ENCODE assay signal across 8 cellular contexts in genomic region chr22:49853981-49854791, GRCh38. TPM values are rescaled to one million over a fixed set of nuclear protein-coding genes. Genes with fewer than 3 reads are reported as not detected.
DNase-seq lines count a peak whose midpoint lies in the region; ATAC-seq and TF ChIP-seq lines count a peak whose summit lies in the region.

No MANE protein-coding gene starts in this region.

- peak overlapping the region in 2 of 3 experiments; percentile 28 to 86; a peak in 1 of 7 replicates for H3K27ac Mint-ChIP-seq in H9
- H3K27ac Mint-ChIP-seq in activated naive CD8-positive, alpha-beta T cell treated with anti-CD3 and anti-CD28 coated beads, Interleukin-2, amount 50 U/mL, for 24 hours = peak overlapping the region; percentile 93

- no peak overlapping the region for H2BK5ac ChIP-seq in H9 (ENCODE audit: insufficient read length, low read length)

- no CpG with 5 or more reads among the region's 99 CpGs for WGBS in H9 (ENCODE audit: extremely low coverage, insufficient read length, low lambda C conversion rate)

- no peak for TF ChIP-seq CTCF in H9 (conservative IDR thresholded peaks at IDR 0.05)

- peaks cover 0 to 5% (median 4%) of the 10 kb centered on the region in 3 experiments; a peak in 5 of 7 replicates for H3K36me3 Mint-ChIP-seq in H9 (ENCODE audit: insufficient read depth in 1 of 3, low read depth in 3 of 3)
- peaks cover 4% of the 10 kb centered on the region for H3K36me3 Mint-ChIP-seq in activated naive CD8-positive, alpha-beta T cell treated with anti-CD3 and anti-CD28 coated beads, Interleukin-2, amount 50 U/mL, for 24 hours (ENCODE audit: low read depth)

- no peak overlapping the region for H3K18ac ChIP-seq in H9 (ENCODE audit: insufficient read length, low read depth, low read length)

- peak overlapping the region; percentile 88 to 97 for H3K4me3 Mint-ChIP-seq in H9
- H3K4me3 Mint-ChIP-seq in activated naive CD8-positive, alpha-beta T cell treated with anti-CD3 and anti-CD28 coated beads, Interleukin-2, amount 50 U/mL, for 24 hours = peak overlapping the region; percentile 96

- H4K5ac ChIP-seq in H9 (ENCODE audit: insufficient read length, low read depth, low read length) = no peak overlapping the region

- no peak overlapping the region for H2BK15ac ChIP-seq in H9 (ENCODE audit: low read depth, low read length)

- H2BK120ac ChIP-seq in H9 (ENCODE audit: low read depth, low read length, poor library complexity, severe bottlenecking) = no peak overlapping the region

- H3K9me3 Mint-ChIP-seq in H9 = no peaks in the 10 kb centered on the region
- no peaks in the 10 kb centered on the region for H3K9me3 Mint-ChIP-seq in activated naive CD8-positive, alpha-beta T cell treated with anti-CD3 and anti-CD28 coated beads, Interleukin-2, amount 50 U/mL, for 24 hours

- H3K36me3 ChIP-seq in MG63 (0 out of 2 replicates have a peak, but pooled peaks cover 2% of the 10 kb centered on the region), skeletal muscle satellite cell (ENCODE audit: insufficient read depth, low read length) (peaks cover 13% of the 10 kb centered on the region)

- no peak overlapping the region for H2AK5ac ChIP-seq in H9 (ENCODE audit: insufficient read length, low read length)

- H2AFZ ChIP-seq in H9 (ENCODE audit: low read length) = no peak overlapping the region

- ATAC-seq in activated naive CD8-positive, alpha-beta T cell treated with anti-CD3 and anti-CD28 coated beads, Interleukin-2, amount 50 U/mL, for 24 hours = peak; percentile 21
- no peak for ATAC-seq in GM18870 (IDR thresholded peaks at IDR 0.05; ENCODE audit: unreplicated experiment)

- H3K27me3 ChIP-seq in H9 (ENCODE audit: insufficient read depth, low read length) = peaks cover 28% of the 10 kb centered on the region
- peaks cover 9% of the 10 kb centered on the region for H3K27me3 ChIP-seq in MG63
- peaks cover 22% of the 10 kb centered on the region for H3K27me3 ChIP-seq in skeletal muscle satellite cell (ENCODE audit: control insufficient read depth, insufficient read depth, low read length)

- H3T11ph ChIP-seq in H9 (ENCODE audit: low read length) = no peak overlapping the region

- H3K9me3 ChIP-seq in H9 (ENCODE audit: control insufficient read depth, low read depth, low read length) (no peaks in the 10 kb centered on the region), MG63 (no peaks in the 10 kb centered on the region), skeletal muscle satellite cell (replicated peaks; ENCODE audit: low read length) (no peaks in the 10 kb centered on the region)

- peaks cover 4% of the 10 kb centered on the region for H4K20me1 ChIP-seq in H9 (ENCODE audit: control insufficient read depth, insufficient read depth, insufficient read length)

- peaks cover 16% of the 10 kb centered on the region for H3K79me1 ChIP-seq in H9 (ENCODE audit: insufficient read depth, low read depth, low read length, poor library complexity, severe bottlenecking)

- H3K4ac ChIP-seq in H9 (ENCODE audit: low read depth, low read length) = no peak overlapping the region

- peaks cover 37% of the 10 kb centered on the region for H3K27me3 Mint-ChIP-seq in H9 (ENCODE audit: low read depth)
- H3K27me3 Mint-ChIP-seq in activated naive CD8-positive, alpha-beta T cell treated with anti-CD3 and anti-CD28 coated beads, Interleukin-2, amount 50 U/mL, for 24 hours = peaks cover 19% of the 10 kb centered on the region

- H2BK20ac ChIP-seq in H9 (ENCODE audit: low read depth, low read length, poor library complexity, severe bottlenecking) = no peak overlapping the region

- peak overlapping the region; percentile 63 for H3K9ac ChIP-seq in H9 (ENCODE audit: extremely low read depth, insufficient read length, low read length)
- peak overlapping the region; percentile 83 for H3K9ac ChIP-seq in skeletal muscle satellite cell (ENCODE audit: low read depth, low read length)

- H4K91ac ChIP-seq in H9 (ENCODE audit: insufficient read length, low read depth, low read length) = no peak overlapping the region

- peak overlapping the region; percentile 75; the same call in 1 of the 2 replicates for H3K14ac ChIP-seq in H9 (ENCODE audit: insufficient read depth, low read length)

- H3K79me2 ChIP-seq in H9 (ENCODE audit: insufficient read depth, low read length) = peaks cover 30% of the 10 kb centered on the region; the same call in 1 of the 2 replicates

- H3K56ac ChIP-seq in H9 (ENCODE audit: insufficient read length, low read depth, low read length) = no peak overlapping the region

- no peak overlapping the region for H3K27ac ChIP-seq in H9 (ENCODE audit: insufficient read length, low read depth, low read length)

- H3K4me3 ChIP-seq in MG63 (peak overlapping the region; percentile 66), iPS-11a (ENCODE audit: low read depth, low read length) (peak overlapping the region; percentile 85), skeletal muscle satellite cell (ENCODE audit: low read length) (peak overlapping the region; percentile 78)

- H3K4me2 ChIP-seq in H9 (ENCODE audit: insufficient read depth, insufficient read length, low read length) (peak overlapping the region; percentile 93), skeletal muscle satellite cell (ENCODE audit: low read length) (peak overlapping the region; percentile 85)

- H3K4me1 ChIP-seq in H9 (ENCODE audit: insufficient read depth, low read length) (peaks cover 5% of the 10 kb centered on the region; the same call in 1 of the 2 replicates), skeletal muscle satellite cell (ENCODE audit: control insufficient read depth, insufficient read depth, low read length) (peaks cover 27% of the 10 kb centered on the region)

- no peak overlapping the region for H4K8ac ChIP-seq in H9 (replicated peaks; ENCODE audit: insufficient read length, low read depth, low read length)

- peaks cover 17% of the 10 kb centered on the region for H3K23me2 ChIP-seq in H9 (ENCODE audit: insufficient read length, low read depth, low read length, poor library complexity, severe bottlenecking)

- H2BK12ac ChIP-seq in H9 (ENCODE audit: insufficient read length, low read depth, low read length) = no peak overlapping the region

- no peak overlapping the region for H3K23ac ChIP-seq in H9 (ENCODE audit: insufficient read length, low read depth, low read length)

- H3K4me1 Mint-ChIP-seq in H9 = peaks cover 25 to 32% of the 10 kb centered on the region in 2 experiments
- peaks cover 45% of the 10 kb centered on the region for H3K4me1 Mint-ChIP-seq in activated naive CD8-positive, alpha-beta T cell treated with anti-CD3 and anti-CD28 coated beads, Interleukin-2, amount 50 U/mL, for 24 hours

- DNase-seq in activated CD8-positive, alpha-beta memory T cell treated with anti-CD3 and anti-CD28 coated beads for 24 hours = peak; percentile 70
- DNase-seq in activated CD8-positive, alpha-beta memory T cell treated with anti-CD3 and anti-CD28 coated beads, Interleukin-2, amount 50 U/mL, for 4 hours = no peak
- DNase-seq in H9 = peak; percentile 38
- DNase-seq in MG63 = peak; percentile 14
- peak; percentile 36 for DNase-seq in activated naive CD8-positive, alpha-beta T cell treated with anti-CD3 and anti-CD28 coated beads, Interleukin-2, amount 50 U/mL, for 24 hours

RNA-seq across cellular contexts. Expression of gene ZBED4, which starts 0.5 kb away (rescaled TPM):
- 22.7 and 23.0 TPM in 2 replicates for total RNA-seq in H9 (2021)
- 5.8 and 9.4 TPM in 2 replicates for total RNA-seq in MG63 (2014; rRNA removed; shearing (Covaris generic); ENCODE audit: low replicate concordance)
- 10.6 and 10.7 TPM in 2 replicates for total RNA-seq in skeletal muscle satellite cell (2012; rRNA removed)

RNA-seq across cellular contexts. Expression of gene BRD1, which starts 26.5 kb away (rescaled TPM):
- total RNA-seq in H9 (2021) = 51.3 and 53.3 TPM in 2 replicates
- 17.3 and 18.0 TPM in 2 replicates for total RNA-seq in MG63 (2014; rRNA removed; shearing (Covaris generic); ENCODE audit: low replicate concordance)
- total RNA-seq in skeletal muscle satellite cell (2012; rRNA removed) = 14.7 and 15.1 TPM in 2 replicates
